Comparison of ENCODE assay signal across 37 cellular contexts in genomic region chr9:91646702-91647101, GRCh38.
DNase-seq lines count a peak whose midpoint lies in the region; ATAC-seq, FAIRE-seq and TF ChIP-seq lines count a peak whose summit lies in the region.
"Had no signal": no experiment of that assay in that cellular context is flagged by ENCODE, and none has a peak within 500 bp of the region (broad histone marks: within the 10 kb centered on the region; RNA-seq: fewer than 3 reads in every experiment).

No MANE protein-coding gene starts in this region.

- POLR2A ChIA-PET in HEK293 (lab: Yijun Ruan, JAX) (no interaction called here), K562 (lab: Yijun Ruan, JAX) (no interaction called here)

- CTCF ChIA-PET in HEK293 (lab: Yijun Ruan, JAX) (interaction anchor here (0.7 to 1.2 kb wide), 2 partner anchors 12 to 18 kb away, joined by 4 to 7 read pairs; no protein-coding TSS in a partner anchor), K562 (lab: Yijun Ruan, JAX; ENCODE audit: low intra/inter-chr PET ratio) (no interaction called here)

- H3K36me3 ChIP-seq in HEK293 (ENCODE audit: control insufficient read depth in 2 of 2, insufficient read depth in 1 of 2, low read length in 2 of 2): no peaks in the 10 kb centered on the region
- H3K36me3 ChIP-seq in K562 (ENCODE audit: control insufficient read depth, insufficient read depth, low read length): no peaks in the 10 kb centered on the region
- no peaks in the 10 kb centered on the region for H3K36me3 ChIP-seq in mucosa of descending colon (ENCODE audit: low read depth)
- no peaks in the 10 kb centered on the region for H3K36me3 ChIP-seq in adrenal gland (replicated peaks in 1 of 2)
- H3K36me3 ChIP-seq: BE2C; BLaER1; BLaER1 treated with 17β-estradiol and CSF1 and Interleukin-3, amounts not matched to agents 10 nM and 100 nM had no signal

- H3K27ac Mint-ChIP-seq in activated naive CD4-positive, alpha-beta T cell treated with anti-CD3 and anti-CD28 coated beads, Interleukin-2, amount 50 U/mL, for 72 hours: no peak overlapping the region
- H3K27ac Mint-ChIP-seq: B cell; CD4-positive, alpha-beta memory T cell; CD4-positive, alpha-beta T cell; CD8-positive, alpha-beta memory T cell; CD8-positive, alpha-beta T cell had no signal

- H3K9me3 ChIP-seq in HEK293 (ENCODE audit: control insufficient read depth, insufficient read depth, low read depth, low read length): no peaks in the 10 kb centered on the region
- H3K9me3 ChIP-seq in K562 (replicated peaks; ENCODE audit: control insufficient read depth, insufficient read depth, low read depth, low read length): no peaks in the 10 kb centered on the region
- H3K9me3 ChIP-seq in mucosa of descending colon: no peaks in the 10 kb centered on the region
- H3K9me3 ChIP-seq in adrenal gland (replicated peaks in 1 of 3): no peaks in the 10 kb centered on the region
- H3K9me3 ChIP-seq: BE2C, BLaER1, Caco-2 had no signal

- H3K9ac ChIP-seq in K562 (ENCODE audit: insufficient read depth in 1 of 2, low read depth in 2 of 2, low read length in 2 of 2): no peak overlapping the region
- H3K9ac ChIP-seq: BLaER1; BLaER1 treated with 17β-estradiol and CSF1 and Interleukin-3, amounts not matched to agents 10 nM and 100 nM had no signal

- no peaks in the 10 kb centered on the region for H4K20me1 ChIP-seq in K562 (replicated peaks; ENCODE audit: control insufficient read depth, insufficient read depth, low read length)
- H4K20me1 ChIP-seq: BLaER1; BLaER1 treated with 17β-estradiol and CSF1 and Interleukin-3, amounts not matched to agents 10 nM and 100 nM had no signal

- no peak overlapping the region for H3K4me2 ChIP-seq in K562 (ENCODE audit: insufficient read depth, low read length)
- H3K4me2 ChIP-seq: A549 had no signal

- 0% methylated on average over 1 of the region's 1 CpG for WGBS in K562 (ENCODE audit: insufficient coverage, low coverage, missing lambda C conversion rate)
- 75 to 89% (median 85%) methylated on average over 1 of the region's 1 CpG for WGBS in adrenal gland, 4 donors

- H3K79me2 ChIP-seq in K562 (ENCODE audit: control insufficient read depth, insufficient read depth, low read length): no peaks in the 10 kb centered on the region

- no peak for FAIRE-seq in K562 (lab: Jason Lieb, UNC)
- FAIRE-seq: A204.1, A549, D721Med had no signal

- DNase-seq in K562 (ENCODE audit: extremely low read depth in 1 of 4, low spot score in 3 of 4) (no peak), left colon (no peak), mucosa of descending colon (no peak), adrenal gland (no peak)
- DNase-seq in activated naive CD4-positive, alpha-beta T cell treated with anti-CD3 and anti-CD28 coated beads, Interleukin-2, amount 50 U/mL, for 72 hours (ENCODE audit: low spot score in 2 of 2): no peak
- no peak for DNase-seq in activated CD4-positive, alpha-beta T cell treated with anti-CD3 and anti-CD28 coated beads for 48 hours
- DNase-seq: 8988T; ACHN; AML-193; BE2C; C1 segment of cervical spinal cord; Caco-2; Calu3; CD4-positive, alpha-beta memory T cell; CD4-positive, alpha-beta T cell; CD4-positive, CD25-positive, alpha-beta regulatory T cell; CD8-positive, alpha-beta memory T cell; CD8-positive, alpha-beta T cell; COR-L47; DMS 273 treated with DMSO at 0.1 percent for 48 hours; DMS153; DMS53; DMS79; DMS79 treated with DMSO at 0.1 percent for 48 hours; DND-41; EL had no signal

- H3K27ac ChIP-seq in HEK293 (ENCODE audit: extremely low read depth, low read depth, low read length) (no peak overlapping the region), K562 (ENCODE audit: extremely low read depth, low read depth, low read length) (no peak overlapping the region), adrenal gland (no peak overlapping the region)
- H3K27ac ChIP-seq: 22Rv1; A549; BLaER1; BLaER1 treated with 17β-estradiol and CSF1 and Interleukin-3, amounts not matched to agents 10 nM and 100 nM; C4-2B had no signal

- BruUV-seq in K562 (replicated peaks; lab: Mats Ljungman, UMichigan): no TSS peak

- TF ChIP-seq CTCF in HEK293 (tag by site-specific recombination; IDR thresholded peaks at IDR 0.05) (no peak), K562 (IDR thresholded peaks at IDR 0.05 in 2 of 3, conservative IDR thresholded peaks at IDR 0.05 in 1 of 3; ENCODE audit: insufficient read depth in 2 of 3, low read depth in 1 of 3, low read length in 3 of 3) (no peak), mucosa of descending colon (IDR thresholded peaks at IDR 0.05) (no peak), adrenal gland (IDR thresholded peaks at IDR 0.05) (no peak)

- H3K4me3 ChIP-seq in HEK293 (ENCODE audit: low read depth, low read length) (no peak overlapping the region), K562 (no peak overlapping the region), mucosa of descending colon (no peak overlapping the region), adrenal gland (no peak overlapping the region)
- H3K4me3 ChIP-seq: A549; BLaER1; BLaER1 treated with 17β-estradiol and CSF1 and Interleukin-3, amounts not matched to agents 10 nM and 100 nM had no signal

- no peaks in the 10 kb centered on the region for H3K4me1 ChIP-seq in HEK293 (ENCODE audit: control insufficient read depth, insufficient read depth, low read length)
- no peaks in the 10 kb centered on the region for H3K4me1 ChIP-seq in K562 (replicated peaks in 1 of 2; ENCODE audit: control insufficient read depth in 2 of 2, insufficient read depth in 2 of 2, low read length in 2 of 2)
- H3K4me1 ChIP-seq in mucosa of descending colon (ENCODE audit: low read depth): no peaks in the 10 kb centered on the region
- H3K4me1 ChIP-seq in adrenal gland (replicated peaks in 1 of 2): no peaks in the 10 kb centered on the region
- H3K4me1 ChIP-seq: A549, BE2C, Caco-2 had no signal

- in situ Hi-C loops in K562 (cut with MboI): no loop called here

- TF ChIP-seq RAD21 in K562 (CRISPR knock-in tag; conservative IDR thresholded peaks at IDR 0.05 in 1 of 2, IDR thresholded peaks at IDR 0.05 in 1 of 2): no peak

- no peak for ATAC-seq in K562
- peak; percentile 75 for ATAC-seq in left colon
- ATAC-seq in mucosa of descending colon: peak; percentile 36
- no peak for ATAC-seq in esophagus mucosa
- no peak for ATAC-seq in activated naive CD4-positive, alpha-beta T cell treated with anti-CD3 and anti-CD28 coated beads, Interleukin-2, amount 50 U/mL, for 72 hours
- ATAC-seq: CD8-positive, alpha-beta T cell had no signal

- H3K9me1 ChIP-seq in K562 (ENCODE audit: control insufficient read depth, insufficient read depth, low read length): no peaks in the 10 kb centered on the region

- TF ChIP-seq EP300 in K562 (IDR thresholded peaks at IDR 0.05; ENCODE audit: low read length): no peak

- intact Hi-C loops in K562 (cut with micrococcal nuclease): no loop called here
- intact Hi-C loops in left colon (cut with DNase I, micrococcal nuclease): no loop called here
- intact Hi-C loops in mucosa of descending colon (cut with DNase I, micrococcal nuclease): no loop called here
- intact Hi-C loops in adrenal gland (cut with DNase I): no loop called here

- H3K9me3 Mint-ChIP-seq in activated naive CD4-positive, alpha-beta T cell treated with anti-CD3 and anti-CD28 coated beads, Interleukin-2, amount 50 U/mL, for 72 hours: no peaks in the 10 kb centered on the region
- H3K9me3 Mint-ChIP-seq: CD4-positive, alpha-beta T cell; CD8-positive, alpha-beta T cell had no signal

- H3K27me3 ChIP-seq in K562 (ENCODE audit: control insufficient read depth in 2 of 2, insufficient read depth in 2 of 2, low read length in 2 of 2) (peaks cover 5 to 24% of the 10 kb centered on the region in 2 experiments; a peak in 4 of 5 replicates), adrenal gland (no peaks in the 10 kb centered on the region)
- H3K27me3 ChIP-seq: BLaER1; BLaER1 treated with 17β-estradiol and CSF1 and Interleukin-3, amounts not matched to agents 10 nM and 100 nM had no signal

- peaks cover 0 to under 1% of the 10 kb centered on the region in 2 donors for H3K36me3 Mint-ChIP-seq in activated naive CD4-positive, alpha-beta T cell treated with anti-CD3 and anti-CD28 coated beads, Interleukin-2, amount 50 U/mL, for 72 hours
- H3K36me3 Mint-ChIP-seq: CD14-positive monocyte; CD4-positive, alpha-beta memory T cell; CD4-positive, CD25-positive, alpha-beta regulatory T cell; CD8-positive, alpha-beta memory T cell; CD8-positive, alpha-beta T cell had no signal

- H2AFZ ChIP-seq in K562 (ENCODE audit: low read depth, low read length): no peak overlapping the region

- TF ChIP-seq POLR2A in K562 (conservative IDR thresholded peaks at IDR 0.05) (no peak), adrenal gland (IDR thresholded peaks at IDR 0.05) (no peak)

TF ChIP-seq in HEK293, 187 proteins besides CTCF, POLR2A, EP300 and RAD21:
- TF ChIP-seq ZNF155 (tag by site-specific recombination; IDR thresholded peaks at IDR 0.05) (no peak), ZNF211 (tag by site-specific recombination; IDR thresholded peaks at IDR 0.05; ENCODE audit: low read depth) (peak; percentile 52; the same call in 1 of the 2 replicates), SP7 (tag by site-specific recombination; IDR thresholded peaks at IDR 0.05) (peak; percentile 56; the same call in 1 of the 2 replicates)

TF ChIP-seq in K562, 482 proteins besides CTCF, POLR2A, EP300 and RAD21:
- TF ChIP-seq MAFG (tag; conservative IDR thresholded peaks at IDR 0.05): peak; percentile 29; the same call in 1 of the 2 replicates
- TF ChIP-seq TAL1 (IDR thresholded peaks at IDR 0.05): no peak
TF ChIP-seq in K562: peak in this region for 1.

Comparison
In these comparisons a context has a peak if more than half of its experiments do, and no peak if none do; other contexts are left out.
1. ATAC-seq: peak in left colon (single experiment) and mucosa of descending colon (single experiment); none in K562 (single experiment), esophagus mucosa (single experiment) and activated naive CD4-positive, alpha-beta T cell treated with anti-CD3 and anti-CD28 coated beads, Interleukin-2, amount 50 U/mL, for 72 hours (0 of 2).